In genomic region chr10:31689233-31689632, GRCh38 we compare ENCODE assay signal across 20 cellular contexts.
DNase-seq lines count a peak whose midpoint lies in the region; ATAC-seq, FAIRE-seq and TF ChIP-seq lines count a peak whose summit lies in the region.
"Had no signal": no experiment of that assay in that cellular context is flagged by ENCODE, and none has a peak within 500 bp of the region (broad histone marks: within the 10 kb centered on the region; RNA-seq: fewer than 3 reads in every experiment).

No MANE protein-coding gene starts in this region.

- WGBS in SK-N-SH (ENCODE audit: low lambda C conversion rate), result 4% methylated on average over 1 of the region's 1 CpG
- WGBS in GM12878 (ENCODE audit: insufficient coverage, insufficient replicate concordance, low lambda C conversion rate, missing lambda C conversion rate), result 0% methylated on average over 1 of the region's 1 CpG
- WGBS in heart left ventricle, 4 donors, result 36 to 49% (median 41%) methylated on average over 1 of the region's 1 CpG

- SMC1A ChIA-PET in GM12878 (lab: Charles Lee; ENCODE audit: uncharacterized antibody, unreplicated experiment), result no interaction called here

- H3K9ac ChIP-seq in SK-N-SH, result no peak overlapping the region
- H3K9ac ChIP-seq in GM12878 (ENCODE audit: control insufficient read depth, insufficient read depth, low read length), result no peak overlapping the region
- H3K9ac ChIP-seq: BLaER1 had no signal

- POLR2A ChIA-PET in SK-N-SH (lab: Yijun Ruan, JAX) (no interaction called here), GM12878 (lab: Charles Lee) (no interaction called here)

- H3K36me3 ChIP-seq in SK-N-SH (replicated peaks in 1 of 2; ENCODE audit: control insufficient read depth in 1 of 2, insufficient read depth in 2 of 2, low read length in 1 of 2), result no peaks in the 10 kb centered on the region
- no peaks in the 10 kb centered on the region for H3K36me3 ChIP-seq in GM12878 (ENCODE audit: control insufficient read depth in 2 of 2, insufficient read depth in 2 of 2, low read length in 1 of 2)
- no peaks in the 10 kb centered on the region for H3K36me3 ChIP-seq in heart left ventricle
- H3K36me3 ChIP-seq: BLaER1 had no signal

- no peak for TF ChIP-seq POLR2A in GM12878 (IDR thresholded peaks at IDR 0.05; ENCODE audit: low read depth, low read length)
- TF ChIP-seq POLR2A in heart left ventricle (IDR thresholded peaks at IDR 0.05), result no peak

- CTCF ChIA-PET in SK-N-SH (lab: Yijun Ruan, JAX), result no interaction called here
- CTCF ChIA-PET in GM12878 (lab: Yijun Ruan, JAX), result no interaction called here

- in situ Hi-C loops in ACHN (cut with HindIII; ENCODE audit: low pct_ligation_motif_present, low pct_unique_long_range_greater_than_20kb, low sequenced_read_pairs) (no loop called here), GM12878 (cut with MboI) (no loop called here)

- H3K4me3 ChIP-seq in SK-N-SH (ENCODE audit: low read depth in 2 of 2, low read length in 1 of 2), result no peak overlapping the region
- no peak overlapping the region for H3K4me3 ChIP-seq in GM12878
- no peak overlapping the region for H3K4me3 ChIP-seq in heart left ventricle
- H3K4me3 ChIP-seq: BLaER1, GM23338 had no signal

- H2AFZ ChIP-seq in SK-N-SH (ENCODE audit: low read depth) (no peak overlapping the region), GM12878 (ENCODE audit: control insufficient read depth, low read depth, low read length) (no peak overlapping the region)
- H2AFZ ChIP-seq: GM23338 had no signal

- TF ChIP-seq RAD21 in SK-N-SH (IDR thresholded peaks at IDR 0.05; ENCODE audit: low read length) (no peak), GM12878 (IDR thresholded peaks at IDR 0.05; ENCODE audit: insufficient read depth, low read depth, low read length) (no peak)

- ATAC-seq in SK-N-SH treated with all-trans-retinoic acid at 6 μM for 48 hours (no peak), GM12878 (no peak), heart left ventricle (no peak)
- ATAC-seq: CD8-positive, alpha-beta T cell; GM23338 had no signal

- no peaks in the 10 kb centered on the region for H3K9me2 ChIP-seq in SK-N-SH

- FAIRE-seq in GM12878 (lab: Jason Lieb, UNC), result no peak
- FAIRE-seq: D721Med, GM12892 had no signal

- H3K27me3 ChIP-seq in SK-N-SH (ENCODE audit: insufficient read depth), result no peaks in the 10 kb centered on the region
- no peaks in the 10 kb centered on the region for H3K27me3 ChIP-seq in GM12878 (replicated peaks in 1 of 2; ENCODE audit: control insufficient read depth in 2 of 2, insufficient read depth in 2 of 2, low read length in 1 of 2)
- H3K27me3 ChIP-seq in heart left ventricle, result no peaks in the 10 kb centered on the region
- H3K27me3 ChIP-seq: BLaER1 had no signal

- BruUV-seq in GM12878 (replicated peaks; lab: Mats Ljungman, UMichigan), result no TSS peak

- no peak for TF ChIP-seq CTCF in SK-N-SH (IDR thresholded peaks at IDR 0.05)
- TF ChIP-seq CTCF in GM12878 (IDR thresholded peaks at IDR 0.05 in 2 of 3, conservative IDR thresholded peaks at IDR 0.05 in 1 of 3; ENCODE audit: control insufficient read depth in 2 of 3, extremely low read depth in 1 of 3, insufficient read depth in 1 of 3, low read depth in 3 of 3, low read length in 3 of 3), result no peak
- TF ChIP-seq CTCF in heart left ventricle (IDR thresholded peaks at IDR 0.05), result no peak

- H3K27ac ChIP-seq in SK-N-SH (ENCODE audit: low read depth in 2 of 2, low read length in 1 of 2) (no peak overlapping the region), GM12878 (ENCODE audit: control insufficient read depth, insufficient read depth) (no peak overlapping the region), heart left ventricle (no peak overlapping the region)
- H3K27ac ChIP-seq: BLaER1, C4-2B had no signal

- RAD21 ChIA-PET in GM12878 (lab: Charles Lee; ENCODE audit: unreplicated experiment), result no interaction called here

- TF ChIP-seq EP300 in SK-N-SH (IDR thresholded peaks at IDR 0.05; ENCODE audit: borderline replicate concordance in 1 of 2, low read depth in 1 of 2, low read length in 1 of 2) (no peak), GM12878 (IDR thresholded peaks at IDR 0.05; ENCODE audit: borderline replicate concordance in 1 of 2, control insufficient read depth in 1 of 2, low read depth in 2 of 2, low read length in 2 of 2) (no peak)

- H3K4me2 ChIP-seq in SK-N-SH (no peak overlapping the region), GM12878 (ENCODE audit: control insufficient read depth, insufficient read depth) (no peak overlapping the region)
- H3K4me2 ChIP-seq: BLaER1, GM23338 had no signal

- no peaks in the 10 kb centered on the region for H4K20me1 ChIP-seq in SK-N-SH (ENCODE audit: insufficient read depth)
- no peaks in the 10 kb centered on the region for H4K20me1 ChIP-seq in GM12878 (ENCODE audit: control insufficient read depth, insufficient read depth)
- H4K20me1 ChIP-seq: BLaER1 had no signal

- H3F3A ChIP-seq in SK-N-SH (replicated peaks; ENCODE audit: insufficient read depth), result no peaks in the 10 kb centered on the region

- DNase-seq in SK-N-SH (no peak), ACHN (peak; percentile 2), Kasumi-1 (lab: John Stamatoyannopoulos, UW) (peak; percentile 13 to 14), GM12878 (ENCODE audit: low read depth, low spot score) (no peak), cerebellum (ENCODE audit: low spot score) (no peak), DMS79 (lab: John Stamatoyannopoulos, UW) (no peak), heart left ventricle (no peak)
- DNase-seq: 8988T; CD4-positive, CD25-positive, alpha-beta regulatory T cell; CD8-positive, alpha-beta T cell; DMS 273 treated with DMSO at 0.1 percent for 48 hours; DMS79 treated with DMSO at 0.1 percent for 48 hours; GF-D8; H9 had no signal

- 0 out of 2 replicates have a peak, but pooled peaks cover 10% of the 10 kb centered on the region for H3K9me3 ChIP-seq in SK-N-SH
- peaks cover 5% of the 10 kb centered on the region; the same call in 2 of the 3 replicates for H3K9me3 ChIP-seq in GM12878 (replicated peaks; ENCODE audit: control insufficient read depth, insufficient read depth, low read length)
- H3K9me3 ChIP-seq in heart left ventricle, result peaks cover 0 to 38% (median 16%) of the 10 kb centered on the region in 12 donors

- H3K4me1 ChIP-seq in SK-N-SH (ENCODE audit: control insufficient read depth in 1 of 2, insufficient read depth in 2 of 2, low read depth in 1 of 2, low read length in 1 of 2) (no peaks in the 10 kb centered on the region; a peak in 1 of 4 replicates), GM12878 (ENCODE audit: control insufficient read depth, insufficient read depth, low read length) (no peaks in the 10 kb centered on the region), heart left ventricle (peaks cover 0 to 9% (median 0%) of the 10 kb centered on the region in 12 donors)

- H3K79me2 ChIP-seq in SK-N-SH (ENCODE audit: insufficient read depth) (no peaks in the 10 kb centered on the region), GM12878 (ENCODE audit: control insufficient read depth, insufficient read depth, low read length) (no peaks in the 10 kb centered on the region)

- intact Hi-C loops in GM12878 (cut with micrococcal nuclease; ENCODE audit: unreplicated experiment), result no loop called here
- intact Hi-C loops in heart left ventricle (cut with DNase I), result loop anchor here in 2 of 10 donors (10.0 kb wide), 2 partner anchors 64 to 344 kb away; no protein-coding TSS in a partner anchor

TF ChIP-seq in SK-N-SH treated with all-trans-retinoic acid at 6 μM for 48 hours, 23 proteins besides CTCF, POLR2A, EP300 and RAD21 (continues in another document):
- no peak for TF ChIP-seq RARB (CRISPR knock-in tag; IDR thresholded peaks at IDR 0.05)
- TF ChIP-seq SNAI2 (CRISPR knock-in tag; IDR thresholded peaks at IDR 0.05), result no peak
- no peak for TF ChIP-seq CREB5 (CRISPR knock-in tag; IDR thresholded peaks at IDR 0.05; ENCODE audit: low read depth)

TF ChIP-seq in SK-N-SH, 30 proteins besides CTCF, POLR2A, EP300 and RAD21 (continues in another document):
- TF ChIP-seq MAX (IDR thresholded peaks at IDR 0.05; ENCODE audit: low read depth) (no peak), POLR2AphosphoS5 (IDR thresholded peaks at IDR 0.05; ENCODE audit: low read depth, low read length) (no peak), RXRA (IDR thresholded peaks at IDR 0.05; ENCODE audit: borderline replicate concordance, low read depth) (no peak), TEAD4 (IDR thresholded peaks at IDR 0.05; ENCODE audit: borderline replicate concordance, insufficient read depth) (no peak), FOXM1 (IDR thresholded peaks at IDR 0.05; ENCODE audit: low read depth) (no peak), GABPA (IDR thresholded peaks at IDR 0.05; ENCODE audit: low read depth) (no peak), ELF1 (IDR thresholded peaks at IDR 0.05) (no peak)

TF ChIP-seq in GM12878, 131 proteins besides CTCF, POLR2A, EP300 and RAD21:
- TF ChIP-seq SUZ12 (IDR thresholded peaks at IDR 0.05; ENCODE audit: unreplicated experiment), result no peak
- peak; percentile 95 for TF ChIP-seq CBX5 (IDR thresholded peaks at IDR 0.05; ENCODE audit: low read depth)

Comparison
In these comparisons a context has a peak if more than half of its experiments do, and no peak if none do; other contexts are left out.
1. DNase-seq: peak in ACHN (single experiment) and Kasumi-1 (2 of 2); none in SK-N-SH (single experiment), GM12878 (single experiment), cerebellum (single experiment), DMS79 (single experiment) and heart left ventricle (0 of 5).